In genomic region chr17:8468109-8468508, GRCh38 we compare ENCODE assay signal across 23 cellular contexts. TPM values are rescaled to one million over a fixed set of nuclear protein-coding genes. Genes with fewer than 3 reads are reported as not detected.
A peak's percentile ranks its signal among the peaks of the same experiment; 100 is the strongest.
DNase-seq lines count a peak whose midpoint lies in the region; ATAC-seq and TF ChIP-seq lines count a peak whose summit lies in the region.
"Had no signal": no experiment of that assay in that cellular context is flagged by ENCODE, and none has a peak within 500 bp of the region (broad histone marks: within the 10 kb centered on the region; RNA-seq: fewer than 3 reads in every experiment).

No MANE protein-coding gene starts in this region.

- no peak overlapping the region for H3K4me3 Mint-ChIP-seq in glutamatergic neuron (ENCODE audit: unreplicated experiment)
- no peak overlapping the region for H3K4me3 Mint-ChIP-seq in activated CD4-positive, alpha-beta T cell treated with anti-CD3 and anti-CD28 coated beads, Interleukin-2, amount 10 ng/mL, durations not matched to agents 24 days and 14 days
- no peak overlapping the region for H3K4me3 Mint-ChIP-seq in activated CD4-positive, alpha-beta memory T cell treated with anti-CD3 and anti-CD28 coated beads, Interleukin-2, amount 10 ng/mL, durations not matched to agents 7 days and 5 days
- H3K4me3 Mint-ChIP-seq: activated naive CD4-positive, alpha-beta T cell treated with anti-CD3 and anti-CD28 coated beads for 36 hours; CD8-positive, alpha-beta T cell; GM23338; stimulated activated naive B cell treated with anti-CD40 and anti-IgM and Interleukin-4, amounts not matched to agents 10 μg/mL and 1 μg/mL and 100 μg/mL, for 72 hours had no signal

- H3K4me1 Mint-ChIP-seq in glutamatergic neuron (ENCODE audit: low read depth, unreplicated experiment): peaks cover 42% of the 10 kb centered on the region
- H3K4me1 Mint-ChIP-seq in activated CD4-positive, alpha-beta T cell treated with anti-CD3 and anti-CD28 coated beads, Interleukin-2, amount 10 ng/mL, durations not matched to agents 24 days and 14 days: no peaks in the 10 kb centered on the region
- H3K4me1 Mint-ChIP-seq in activated CD4-positive, alpha-beta memory T cell treated with anti-CD3 and anti-CD28 coated beads, Interleukin-2, amount 10 ng/mL, durations not matched to agents 7 days and 5 days: no peaks in the 10 kb centered on the region

- peak; percentile 32 to 58 for ATAC-seq in gastrocnemius medialis
- ATAC-seq: CD8-positive, alpha-beta T cell; GM23338; K562; stimulated activated naive B cell treated with anti-CD40 and anti-IgM and Interleukin-4, amounts not matched to agents 10 μg/mL and 1 μg/mL and 100 μg/mL, for 72 hours had no signal

- TF ChIP-seq CTCF in ascending aorta (IDR thresholded peaks at IDR 0.05) (no peak), glutamatergic neuron (IDR thresholded peaks at IDR 0.05; ENCODE audit: partially characterized antibody, unreplicated experiment) (no peak), gastrocnemius medialis (IDR thresholded peaks at IDR 0.05 in 4 of 5, conservative IDR thresholded peaks at IDR 0.05 in 1 of 5) (no peak)

- in situ Hi-C loops in G401 (cut with HindIII; ENCODE audit: low sequenced_read_pairs) (no loop called here), gastrocnemius medialis (cut with MboI; ENCODE audit: low sequenced_read_pairs in 4 of 4) (no loop called here)

- no peak for TF ChIP-seq POLR2A in gastrocnemius medialis (IDR thresholded peaks at IDR 0.05)

- H3K27ac ChIP-seq in ascending aorta (peak overlapping the region; percentile 52 to 82), gastrocnemius medialis (peak overlapping the region; percentile 30 to 59 (median 36))
- H3K27ac ChIP-seq: SK-N-MC had no signal

- POLR2A ChIA-PET in activated CD4-positive, alpha-beta memory T cell treated with anti-CD3 and anti-CD28 coated beads, Interleukin-2, amount 10 ng/mL, durations not matched to agents 7 days and 5 days (lab: Charles Lee): interaction anchor here (1.1 kb wide), 1 partner anchor 10 kb away, joined by 3 read pairs; no protein-coding TSS in a partner anchor

- H3K36me3 Mint-ChIP-seq in glutamatergic neuron (ENCODE audit: unreplicated experiment): no peaks in the 10 kb centered on the region
- peaks cover 39% of the 10 kb centered on the region for H3K36me3 Mint-ChIP-seq in activated CD4-positive, alpha-beta T cell treated with anti-CD3 and anti-CD28 coated beads, Interleukin-2, amount 10 ng/mL, durations not matched to agents 24 days and 14 days (ENCODE audit: low read depth)
- H3K36me3 Mint-ChIP-seq in activated CD4-positive, alpha-beta memory T cell treated with anti-CD3 and anti-CD28 coated beads, Interleukin-2, amount 10 ng/mL, durations not matched to agents 7 days and 5 days (ENCODE audit: low read depth): peaks cover 44% of the 10 kb centered on the region

- peaks cover 1% of the 10 kb centered on the region for H3K9me3 Mint-ChIP-seq in glutamatergic neuron (ENCODE audit: unreplicated experiment)
- no peaks in the 10 kb centered on the region for H3K9me3 Mint-ChIP-seq in activated CD4-positive, alpha-beta T cell treated with anti-CD3 and anti-CD28 coated beads, Interleukin-2, amount 10 ng/mL, durations not matched to agents 24 days and 14 days
- H3K9me3 Mint-ChIP-seq in activated CD4-positive, alpha-beta memory T cell treated with anti-CD3 and anti-CD28 coated beads, Interleukin-2, amount 10 ng/mL, durations not matched to agents 7 days and 5 days: no peaks in the 10 kb centered on the region
- H3K9me3 Mint-ChIP-seq: activated naive CD4-positive, alpha-beta T cell treated with anti-CD3 and anti-CD28 coated beads for 36 hours; CD8-positive, alpha-beta T cell; GM23338; naive B cell; stimulated activated naive B cell treated with anti-CD40 and anti-IgM and Interleukin-4, amounts not matched to agents 10 μg/mL and 1 μg/mL and 100 μg/mL, for 72 hours had no signal

- H3K4me3 ChIP-seq in ascending aorta (no peak overlapping the region), gastrocnemius medialis (no peak overlapping the region)
- H3K4me3 ChIP-seq: GM23338, K562, SK-N-MC had no signal

- CTCF ChIA-PET in activated CD4-positive, alpha-beta memory T cell treated with anti-CD3 and anti-CD28 coated beads, Interleukin-2, amount 10 ng/mL, durations not matched to agents 7 days and 5 days (lab: Charles Lee): no interaction called here

- H3K36me3 ChIP-seq in ascending aorta (peaks cover 10 to 31% of the 10 kb centered on the region in 2 donors), gastrocnemius medialis (peaks cover 0 to 32% of the 10 kb centered on the region in 2 donors)
- H3K36me3 ChIP-seq: BE2C had no signal

- intact Hi-C loops in ascending aorta (cut with DNase I): no loop called here
- intact Hi-C loops in gastrocnemius medialis (cut with DNase I; ENCODE audit: low total_unique reads): no loop called here
- intact Hi-C loops in activated CD4-positive, alpha-beta T cell treated with anti-CD3 and anti-CD28 coated beads, Interleukin-2, amount 10 ng/mL, durations not matched to agents 24 days and 14 days (cut with micrococcal nuclease): no loop called here

- DNase-seq in G401 (ENCODE audit: low spot score): peak; percentile 55
- no peak for DNase-seq in ascending aorta (ENCODE audit: low spot score in 2 of 2)
- no peak for DNase-seq in glutamatergic neuron
- DNase-seq in gastrocnemius medialis: peak; percentile 32 to 65
- no peak for DNase-seq in activated CD4-positive, alpha-beta T cell treated with anti-CD3 and anti-CD28 coated beads, Interleukin-2, amount 10 ng/mL, durations not matched to agents 24 days and 14 days
- DNase-seq in central memory CD4-positive, alpha-beta T cell: no peak
- no peak for DNase-seq in activated CD4-positive, alpha-beta memory T cell treated with anti-CD3 and anti-CD28 coated beads, Interleukin-2, amount 10 ng/mL, durations not matched to agents 7 days and 5 days
- DNase-seq: activated CD4-positive, CD25-positive, alpha-beta regulatory T cell; activated naive CD4-positive, alpha-beta T cell treated with anti-CD3 and anti-CD28 coated beads for 36 hours; BE2C; CD8-positive, alpha-beta T cell; DMS 273 treated with DMSO at 0.1 percent for 48 hours; effector CD4-positive, alpha-beta T cell; midbrain; naive B cell; NCI-H1092 treated with DMSO at 0.1 percent for 48 hours; NCI-H187; NCI-H2171; NCI-H510A; stimulated activated naive B cell treated with anti-CD40 and anti-IgM and Interleukin-4, amounts not matched to agents 10 μg/mL and 1 μg/mL and 100 μg/mL, for 72 hours had no signal

- H3K27me3 Mint-ChIP-seq in glutamatergic neuron (ENCODE audit: unreplicated experiment): peaks cover 3% of the 10 kb centered on the region
- H3K27me3 Mint-ChIP-seq in activated CD4-positive, alpha-beta T cell treated with anti-CD3 and anti-CD28 coated beads, Interleukin-2, amount 10 ng/mL, durations not matched to agents 24 days and 14 days: no peaks in the 10 kb centered on the region
- H3K27me3 Mint-ChIP-seq in activated CD4-positive, alpha-beta memory T cell treated with anti-CD3 and anti-CD28 coated beads, Interleukin-2, amount 10 ng/mL, durations not matched to agents 7 days and 5 days: no peaks in the 10 kb centered on the region
- H3K27me3 Mint-ChIP-seq: naive B cell; stimulated activated naive B cell treated with anti-CD40 and anti-IgM and Interleukin-4, amounts not matched to agents 10 μg/mL and 1 μg/mL and 100 μg/mL, for 72 hours had no signal

- H3K27ac Mint-ChIP-seq in glutamatergic neuron (ENCODE audit: unreplicated experiment): peak overlapping the region; percentile 43
- H3K27ac Mint-ChIP-seq in activated CD4-positive, alpha-beta T cell treated with anti-CD3 and anti-CD28 coated beads, Interleukin-2, amount 10 ng/mL, durations not matched to agents 24 days and 14 days: no peak overlapping the region
- no peak overlapping the region for H3K27ac Mint-ChIP-seq in activated CD4-positive, alpha-beta memory T cell treated with anti-CD3 and anti-CD28 coated beads, Interleukin-2, amount 10 ng/mL, durations not matched to agents 7 days and 5 days
- H3K27ac Mint-ChIP-seq: activated naive CD4-positive, alpha-beta T cell treated with anti-CD3 and anti-CD28 coated beads for 36 hours; CD8-positive, alpha-beta T cell; GM23338; stimulated activated naive B cell treated with anti-CD40 and anti-IgM and Interleukin-4, amounts not matched to agents 10 μg/mL and 1 μg/mL and 100 μg/mL, for 72 hours had no signal

- H3K27me3 ChIP-seq in ascending aorta: no peaks in the 10 kb centered on the region
- H3K27me3 ChIP-seq in gastrocnemius medialis: no peaks in the 10 kb centered on the region
- H3K27me3 ChIP-seq: BE2C had no signal

- H3K4me1 ChIP-seq in ascending aorta: peaks cover 11 to 84% of the 10 kb centered on the region in 2 donors
- peaks cover 30 to 31% of the 10 kb centered on the region in 2 donors for H3K4me1 ChIP-seq in gastrocnemius medialis
- H3K4me1 ChIP-seq: BE2C had no signal

- H3K9me3 ChIP-seq in ascending aorta (no peaks in the 10 kb centered on the region), gastrocnemius medialis (no peaks in the 10 kb centered on the region)
- H3K9me3 ChIP-seq: BE2C had no signal

RNA-seq across cellular contexts. Expression of gene NDEL1, which starts 32.4 kb away (rescaled TPM):
- total RNA-seq in G401 (2014; rRNA removed; shearing (Covaris generic)): 22.3 and 33.4 TPM in 2 replicates
- total RNA-seq in ascending aorta: 103 TPM
- total RNA-seq in glutamatergic neuron (ENCODE audit: unreplicated experiment): 51.7 TPM
- 10 to 100 TPM; 31.3 to 60.6 (median 41.5) TPM for total RNA-seq in gastrocnemius medialis
- 72.8 and 74.3 TPM in 2 replicates for total RNA-seq in activated CD4-positive, alpha-beta T cell treated with anti-CD3 and anti-CD28 coated beads, Interleukin-2, amount 10 ng/mL, durations not matched to agents 24 days and 14 days
- 10 to 100 TPM; 63.5 to 64.0 TPM for total RNA-seq in activated CD4-positive, alpha-beta memory T cell treated with anti-CD3 and anti-CD28 coated beads, Interleukin-2, amount 10 ng/mL, durations not matched to agents 7 days and 5 days

Comparison
In these comparisons a context has a peak if more than half of its experiments do, and no peak if none do; other contexts are left out.
1. DNase-seq: peak in G401 (single experiment) and gastrocnemius medialis (2 of 2); none in ascending aorta (0 of 2), glutamatergic neuron (single experiment), activated CD4-positive, alpha-beta T cell treated with anti-CD3 and anti-CD28 coated beads, Interleukin-2, amount 10 ng/mL, durations not matched to agents 24 days and 14 days (single experiment), central memory CD4-positive, alpha-beta T cell (single experiment) and activated CD4-positive, alpha-beta memory T cell treated with anti-CD3 and anti-CD28 coated beads, Interleukin-2, amount 10 ng/mL, durations not matched to agents 7 days and 5 days (single experiment).